ENCODE assay signal across 20 cellular contexts in the genomic region with DNA sequence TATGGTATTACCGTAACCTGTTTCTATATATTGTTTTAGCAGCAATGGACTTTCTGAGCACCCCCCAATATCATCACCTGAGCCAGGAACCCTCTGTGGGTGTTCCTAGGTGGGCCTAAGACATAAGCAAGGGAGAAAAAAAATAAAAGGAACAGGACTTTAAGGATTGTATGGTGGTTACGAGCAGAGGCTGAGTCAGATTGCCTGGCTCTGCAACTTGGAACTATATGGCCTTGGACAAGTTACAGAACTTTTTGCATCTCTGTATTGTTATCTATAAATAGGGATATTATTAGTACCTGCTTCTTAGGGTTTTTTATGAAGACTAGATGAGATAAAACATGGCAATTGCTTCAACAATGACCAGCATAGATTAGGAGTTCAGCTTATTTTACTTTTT.
"Had no signal": no experiment of that assay in that cellular context is flagged by ENCODE, and none has a peak within 500 bp of the region (broad histone marks: within the 10 kb centered on the region; RNA-seq: fewer than 3 reads in every experiment).

No MANE protein-coding gene starts in this region.

- H3K27me3 Mint-ChIP-seq: activated CD4-positive, alpha-beta T cell treated with anti-CD3 and anti-CD28 coated beads, Interleukin-2, amount 10 ng/mL, durations not matched to agents 7 days and 5 days; brain had no signal

- H3K27me3 ChIP-seq: heart right ventricle, neural progenitor cell, transverse colon, uterus had no signal

- H3K4me1 ChIP-seq: neural progenitor cell, prostate gland, uterus had no signal

- H3K4me3 Mint-ChIP-seq: activated CD4-positive, alpha-beta T cell treated with anti-CD3 and anti-CD28 coated beads, Interleukin-2, amount 10 ng/mL, durations not matched to agents 7 days and 5 days; activated CD8-positive, alpha-beta T cell treated with anti-CD3 and anti-CD28 coated beads, Interleukin-2, amount 10 ng/mL, durations not matched to agents 7 days and 5 days; brain; mesothelial cell of epicardium; neural progenitor cell had no signal

- H3K36me3 ChIP-seq: neural progenitor cell, prostate gland, transverse colon, uterus had no signal

- H3K27ac Mint-ChIP-seq: activated CD4-positive, alpha-beta T cell treated with anti-CD3 and anti-CD28 coated beads, Interleukin-2, amount 10 ng/mL, durations not matched to agents 7 days and 5 days; activated CD8-positive, alpha-beta T cell treated with anti-CD3 and anti-CD28 coated beads, Interleukin-2, amount 10 ng/mL, durations not matched to agents 7 days and 5 days; mesothelial cell of epicardium; neural progenitor cell had no signal

- H3K9me3 ChIP-seq: heart right ventricle, prostate gland, transverse colon, uterus had no signal

- H3K9me3 Mint-ChIP-seq: activated CD4-positive, alpha-beta T cell treated with anti-CD3 and anti-CD28 coated beads, Interleukin-2, amount 10 ng/mL, durations not matched to agents 7 days and 5 days; brain; mesothelial cell of epicardium; neural progenitor cell had no signal

- H3K36me3 Mint-ChIP-seq: neural progenitor cell had no signal

- H3K4me3 ChIP-seq: heart right ventricle, lung, neural progenitor cell, prostate gland, skin epidermis, transverse colon, uterus had no signal

- H3K4me1 Mint-ChIP-seq: neural progenitor cell had no signal

- DNase-seq: activated CD4-positive, alpha-beta T cell treated with anti-CD3 and anti-CD28 coated beads, Interleukin-2, amount 10 ng/mL, durations not matched to agents 7 days and 5 days; activated CD8-positive, alpha-beta memory T cell treated with anti-CD3 and anti-CD28 coated beads, Interleukin-2, amount 50 U/mL, for 4 hours; activated CD8-positive, alpha-beta T cell treated with anti-CD3 and anti-CD28 coated beads, Interleukin-2, amount 10 ng/mL, durations not matched to agents 7 days and 5 days; activated gamma-delta T cell treated with Interleukin-2 at 50 U/mL for 16 hours; activated T-cell treated with anti-CD3 and anti-CD28 coated beads, Interleukin-2, amount 50 U/mL, for 48 hours; caudate nucleus; heart right ventricle; right cardiac atrium; stimulated activated naive CD8-positive, alpha-beta T cell treated with anti-CD3 and anti-CD28 coated beads, Interleukin-15, Interleukin-2, amounts not matched to agents 100 U/mL and 50 U/mL, for 24 hours; T-helper 1 cell; T1000; transverse colon; uterus had no signal

- H3K27ac ChIP-seq: neural progenitor cell, prostate gland had no signal

- ATAC-seq: activated CD8-positive, alpha-beta T cell treated with anti-CD3 and anti-CD28 coated beads, Interleukin-2, amount 10 ng/mL, durations not matched to agents 7 days and 5 days; activated naive CD4-positive, alpha-beta T cell treated with anti-CD3 and anti-CD28 coated beads, Interleukin-2, amount 50 U/mL, for 72 hours; right cardiac atrium; stimulated activated naive CD8-positive, alpha-beta T cell treated with anti-CD3 and anti-CD28 coated beads, Interleukin-15, Interleukin-2, amounts not matched to agents 100 U/mL and 50 U/mL, for 24 hours had no signal
